Comparison of ENCODE assay signal across 18 cellular contexts in the genomic region with DNA sequence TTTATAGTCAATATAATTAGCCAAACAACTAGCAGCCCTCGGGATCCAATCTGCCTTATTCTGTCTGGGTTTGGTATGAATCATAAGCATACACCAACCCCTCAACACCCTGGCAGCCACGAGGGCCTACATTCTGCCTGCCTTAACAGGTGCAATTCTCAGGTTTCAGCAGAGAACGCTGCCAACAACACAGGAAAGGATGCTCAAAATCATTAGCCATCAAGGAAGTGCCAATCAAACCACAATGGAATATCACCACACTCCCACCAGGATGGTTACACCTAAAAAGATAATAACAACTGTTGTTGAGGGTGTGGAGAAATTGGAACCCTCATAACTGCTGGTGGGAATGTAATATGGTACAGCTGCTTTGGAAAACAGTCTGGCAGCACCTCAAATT.
DNase-seq lines count a peak whose midpoint lies in the region; ATAC-seq lines count a peak whose summit lies in the region.
"Had no signal": no experiment of that assay in that cellular context is flagged by ENCODE, and none has a peak within 500 bp of the region (broad histone marks: within the 10 kb centered on the region; RNA-seq: fewer than 3 reads in every experiment).

No MANE protein-coding gene starts in this region.

- peak; percentile 40 for DNase-seq in DMS79 (lab: John Stamatoyannopoulos, UW)
- DNase-seq in NCI-H1105 (lab: John Stamatoyannopoulos, UW) = peak; percentile 60
- peak; percentile 60 for DNase-seq in NCI-H2196 treated with DMSO at 0.1 percent for 48 hours (lab: John Stamatoyannopoulos, UW; ENCODE audit: unreplicated experiment)
- peak; percentile 18 for DNase-seq in epithelial cell of prostate (ENCODE audit: low read depth, low spot score)
- DNase-seq in activated naive CD4-positive, alpha-beta T cell treated with Interleukin-2 at 50 U/mL for 16 hours = no peak
- no peak for DNase-seq in NCI-H524 (lab: John Stamatoyannopoulos, UW)
- DNase-seq in stimulated activated CD4-positive, alpha-beta T cell treated with anti-CD3 and anti-CD28 coated beads, Interleukin-4, amount 100 ng/mL, for 1 hour = no peak
- DNase-seq: activated CD4-positive, alpha-beta T cell treated with anti-CD3 and anti-CD28 coated beads, Interleukin-2, amount 50 U/mL, for 4 hours; activated naive CD4-positive, alpha-beta T cell treated with anti-CD3 and anti-CD28 coated beads, Interleukin-2, amount 10 ng/mL, durations not matched to agents 7 days and 5 days; activated T-cell treated with anti-CD3 and anti-CD28 coated beads, Interleukin-2, amount 50 U/mL, for 1 hour; aorta; CD8-positive, alpha-beta memory T cell; cerebellar nuclear complex; heart right ventricle; lower lobe of right lung; stimulated activated CD8-positive, alpha-beta memory T cell treated with anti-CD3 and anti-CD28 coated beads, Interleukin-4, amount 100 ng/mL, for 48 hours; testis had no signal

- no peak overlapping the region for H3K27ac ChIP-seq in epithelial cell of prostate
- H3K27ac ChIP-seq: heart right ventricle, lower lobe of right lung, testis had no signal

- no peak for ATAC-seq in HG02678 (IDR thresholded peaks at IDR 0.05; ENCODE audit: unreplicated experiment)
- ATAC-seq: heart right ventricle, lower lobe of right lung had no signal

Comparison
In these comparisons a context has a peak if more than half of its experiments do, and no peak if none do; other contexts are left out.
1. DNase-seq: peak in DMS79 (single experiment), NCI-H1105 (single experiment), NCI-H2196 treated with DMSO at 0.1 percent for 48 hours (single experiment) and epithelial cell of prostate (single experiment); none in activated naive CD4-positive, alpha-beta T cell treated with Interleukin-2 at 50 U/mL for 16 hours (single experiment), NCI-H524 (0 of 2) and stimulated activated CD4-positive, alpha-beta T cell treated with anti-CD3 and anti-CD28 coated beads, Interleukin-4, amount 100 ng/mL, for 1 hour (single experiment).